ENCODE assay signal across 18 cellular contexts in the genomic region with DNA sequence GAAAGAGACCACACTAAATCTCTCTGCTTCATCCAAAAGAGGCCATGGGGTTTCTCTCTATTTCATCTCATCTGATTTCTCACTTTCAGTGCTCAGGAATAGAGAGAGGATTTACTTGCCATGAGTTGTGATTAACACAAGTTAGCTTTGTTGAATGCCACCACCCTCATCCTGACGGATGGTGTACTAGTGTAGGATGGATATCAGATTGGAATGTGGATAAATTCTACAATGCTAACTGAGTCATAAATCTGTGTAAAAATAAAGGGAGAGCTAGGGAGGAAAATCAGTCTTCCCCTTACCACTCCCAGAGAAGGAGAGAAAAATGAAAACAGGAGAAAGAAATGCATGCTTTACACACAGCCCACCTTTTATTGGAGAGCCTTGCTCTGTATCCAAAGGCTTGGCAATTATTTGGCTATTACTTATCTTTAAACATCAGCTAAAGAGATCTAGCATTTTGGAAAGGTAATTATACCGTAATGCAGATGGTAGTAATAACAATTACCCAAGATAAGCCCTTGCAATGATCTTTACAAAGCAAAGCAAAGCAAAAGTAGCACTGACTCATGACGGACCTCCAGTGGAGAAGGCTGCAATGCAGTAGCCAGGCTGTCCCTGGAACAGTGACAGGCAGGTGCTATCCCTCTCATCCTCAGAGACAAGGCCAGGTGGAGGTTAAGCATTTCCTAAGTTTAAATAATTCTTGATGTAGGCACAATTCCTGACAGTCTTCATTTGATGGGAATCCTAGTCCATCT.
DNase-seq lines count a peak whose midpoint lies in the region; ATAC-seq and TF ChIP-seq lines count a peak whose summit lies in the region.
"Had no signal": no experiment of that assay in that cellular context is flagged by ENCODE, and none has a peak within 500 bp of the region (broad histone marks: within the 10 kb centered on the region; RNA-seq: fewer than 3 reads in every experiment).

No MANE protein-coding gene starts in this region.

- no peak overlapping the region for H2AFZ ChIP-seq in hepatocyte

- H3K27ac ChIP-seq in hepatocyte, result no peak overlapping the region
- peak overlapping the region in 3 of 4 donors; percentile 42 to 58 (median 43) for H3K27ac ChIP-seq in gastrocnemius medialis
- H3K27ac ChIP-seq: thoracic aorta had no signal

- no peaks in the 10 kb centered on the region for H4K20me1 ChIP-seq in hepatocyte (ENCODE audit: insufficient read depth, poor library complexity, severe bottlenecking)

- no peak for TF ChIP-seq POLR2A in gastrocnemius medialis (IDR thresholded peaks at IDR 0.05)

- H3K4me2 ChIP-seq in hepatocyte, result no peak overlapping the region

- no peaks in the 10 kb centered on the region for H3K36me3 ChIP-seq in hepatocyte (replicated peaks; ENCODE audit: insufficient read depth, low read depth)
- H3K36me3 ChIP-seq in gastrocnemius medialis, result no peaks in the 10 kb centered on the region
- H3K36me3 ChIP-seq: thoracic aorta had no signal

- H3K9me3 ChIP-seq in hepatocyte (ENCODE audit: low read depth), result no peaks in the 10 kb centered on the region
- no peaks in the 10 kb centered on the region for H3K9me3 ChIP-seq in gastrocnemius medialis
- H3K9me3 ChIP-seq: thoracic aorta had no signal

- no peaks in the 10 kb centered on the region for H3K27me3 ChIP-seq in hepatocyte
- no peaks in the 10 kb centered on the region for H3K27me3 ChIP-seq in gastrocnemius medialis

- 31% methylated on average over 3 of the region's 3 CpGs for WGBS in hepatocyte (ENCODE audit: low lambda C conversion rate, missing lambda C conversion rate)

- H3K4me3 ChIP-seq in LNCaP clone FGC (ENCODE audit: low read depth, low read length), result no peak overlapping the region
- no peak overlapping the region for H3K4me3 ChIP-seq in astrocyte of the spinal cord (ENCODE audit: low read depth, low read length)
- H3K4me3 ChIP-seq in hepatocyte, result no peak overlapping the region
- no peak overlapping the region for H3K4me3 ChIP-seq in gastrocnemius medialis
- H3K4me3 ChIP-seq: lung, thoracic aorta had no signal

- no peak for DNase-seq in LNCaP clone FGC (ENCODE audit: low read depth)
- DNase-seq in astrocyte of the spinal cord (ENCODE audit: low read depth, low spot score), result no peak
- peak; percentile 19 for DNase-seq in hepatocyte (ENCODE audit: low spot score)
- DNase-seq in gastrocnemius medialis, result no peak
- DNase-seq: activated CD8-positive, alpha-beta T cell treated with anti-CD3 and anti-CD28 coated beads for 36 hours; activated naive CD8-positive, alpha-beta T cell treated with anti-CD3 and anti-CD28 coated beads, Interleukin-2, amount 10 ng/mL, durations not matched to agents 7 days and 5 days; activated T-cell treated with anti-CD3 and anti-CD28 coated beads, Interleukin-2, amount 50 U/mL, for 72 hours; DMS 273 treated with DMSO at 0.1 percent for 48 hours; effector CD8-positive, alpha-beta T cell; H7; naive B cell; stimulated activated CD4-positive, alpha-beta T cell treated with anti-CD3 and anti-CD28 coated beads, Interleukin-12 subunit alpha, Interleukin-12 subunit beta, amount 100 ng/mL, for 4 hours had no signal

- intact Hi-C loops in gastrocnemius medialis (cut with DNase I; ENCODE audit: low total_unique reads), result loop anchor here (5.0 kb wide), 1 partner anchor 221 kb away; no protein-coding TSS in a partner anchor

- TF ChIP-seq CTCF in LNCaP clone FGC (IDR thresholded peaks at IDR 0.05; ENCODE audit: control insufficient read depth, extremely low read depth, insufficient read depth) (peak; percentile 19; the same call in 1 of the 2 replicates), astrocyte of the spinal cord (IDR thresholded peaks at IDR 0.05; ENCODE audit: low read depth, low read length) (peak; percentile 18), hepatocyte (IDR thresholded peaks at IDR 0.05; ENCODE audit: poor library complexity) (peak; percentile 39), gastrocnemius medialis (IDR thresholded peaks at IDR 0.05 in 4 of 5, conservative IDR thresholded peaks at IDR 0.05 in 1 of 5) (peak in 2 of 5 experiments; percentile 9 to 25)

- no peaks in the 10 kb centered on the region for H3K79me2 ChIP-seq in hepatocyte

- H3K4me1 ChIP-seq in hepatocyte (ENCODE audit: insufficient read depth) (no peaks in the 10 kb centered on the region), gastrocnemius medialis (peaks cover 0 to 8% of the 10 kb centered on the region in 2 donors)

- ATAC-seq in gastrocnemius medialis (peak in 1 of 2 donors; percentile 58), HG03139 (IDR thresholded peaks at IDR 0.05; ENCODE audit: unreplicated experiment) (no peak), GM18909 (IDR thresholded peaks at IDR 0.05; ENCODE audit: poor library complexity, unreplicated experiment) (no peak), HG03108 (IDR thresholded peaks at IDR 0.05; ENCODE audit: unreplicated experiment) (no peak)
- ATAC-seq: activated CD8-positive, alpha-beta T cell treated with anti-CD3 and anti-CD28 coated beads for 36 hours; activated T-cell treated with anti-CD3 and anti-CD28 coated beads, Interleukin-2, amount 50 U/mL, for 72 hours; stimulated activated effector memory CD8-positive, alpha-beta T cell treated with anti-CD3 and anti-CD28 coated beads, Interleukin-12 subunit alpha, Interleukin-12 subunit beta, amount 100 ng/mL, for 72 hours had no signal

- no peaks in the 10 kb centered on the region for H3K9me2 ChIP-seq in hepatocyte (replicated peaks; ENCODE audit: insufficient read depth)

- in situ Hi-C loops in astrocyte of the spinal cord (cut with HindIII; ENCODE audit: low sequenced_read_pairs), result no loop called here
- in situ Hi-C loops in gastrocnemius medialis (cut with MboI; ENCODE audit: low sequenced_read_pairs in 4 of 4), result no loop called here
